Comparison of ENCODE assay signal across 5 cellular contexts in genomic region chr15:40204100-40204499, GRCh38. TPM values are rescaled to one million over a fixed set of nuclear protein-coding genes. Genes with fewer than 3 reads are reported as not detected.
"Had no signal": no experiment of that assay in that cellular context is flagged by ENCODE, and none has a peak within 500 bp of the region (broad histone marks: within the 10 kb centered on the region; RNA-seq: fewer than 3 reads in every experiment).

No MANE protein-coding gene starts in this region.

- H3K4me2 ChIP-seq: GM23338 had no signal

- H2AFZ ChIP-seq: GM23338 had no signal

- H3K4me3 ChIP-seq: GM23338, K562 had no signal

- ATAC-seq: GM23338, K562 had no signal

- DNase-seq: H9, HCEC 1CT, IMR-90 had no signal

RNA-seq across cellular contexts. Expression of gene PAK6, which starts 34.8 kb away (rescaled TPM):
- total RNA-seq: IMR-90 had no signal
